Comparison of ENCODE assay signal across 7 cellular contexts in the genomic region with DNA sequence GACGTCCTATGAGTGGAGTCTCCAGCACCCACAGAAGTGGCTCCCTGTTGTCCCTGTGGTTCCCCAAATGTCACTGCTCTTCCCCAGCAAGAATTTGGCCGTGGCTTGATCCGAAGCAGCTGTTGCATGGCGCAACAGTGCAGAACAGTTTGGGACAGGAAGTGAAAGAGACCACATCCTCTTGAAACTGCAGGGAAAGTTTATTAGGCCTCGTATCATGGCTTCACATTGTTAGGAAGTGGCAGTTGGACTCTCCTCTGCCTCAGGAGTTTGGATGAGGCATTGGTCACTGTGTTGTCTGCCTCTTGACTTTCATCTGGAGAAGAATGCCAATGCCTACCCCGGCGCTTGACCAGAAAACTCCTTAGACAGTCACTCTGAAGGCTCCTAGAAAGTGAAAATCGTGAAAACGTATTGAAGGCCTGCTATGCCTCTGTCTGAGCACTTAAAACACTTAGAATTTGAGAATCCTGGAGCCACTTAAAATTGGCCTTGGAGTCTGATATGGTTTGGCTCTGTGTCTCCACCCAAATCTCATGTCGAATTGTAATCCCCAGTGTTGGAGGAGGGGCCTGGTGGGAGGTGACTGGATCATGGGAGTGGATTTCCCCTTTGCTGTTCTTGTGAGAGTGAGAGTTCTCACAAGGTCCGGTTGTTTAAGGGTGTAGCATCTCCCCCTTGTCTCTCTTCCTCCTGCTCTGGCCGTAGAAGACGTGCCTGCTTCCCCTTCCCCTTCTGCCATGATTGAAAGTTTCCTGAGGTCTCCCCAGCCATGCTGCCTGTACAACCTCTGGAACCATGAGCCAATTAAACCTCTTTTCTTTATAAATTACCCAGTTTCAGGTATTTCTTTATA.
DNase-seq lines count a peak whose midpoint lies in the region; ATAC-seq and TF ChIP-seq lines count a peak whose summit lies in the region.

No MANE protein-coding gene starts in this region.

- no peak overlapping the region for H3K9ac ChIP-seq in GM23248
- no peak overlapping the region for H3K9ac ChIP-seq in MM.1S (ENCODE audit: low read length)

- H3K4me2 ChIP-seq in GM23248 (ENCODE audit: unreplicated experiment) (no peak overlapping the region), MM.1S (ENCODE audit: low read depth, low read length) (no peak overlapping the region)

- no peaks in the 10 kb centered on the region for H3K79me2 ChIP-seq in GM23248 (ENCODE audit: insufficient read depth)
- no peaks in the 10 kb centered on the region for H3K79me2 ChIP-seq in MM.1S (ENCODE audit: low read length)

- H3F3A ChIP-seq in GM23248 (ENCODE audit: insufficient read depth) (no peaks in the 10 kb centered on the region), MM.1S (ENCODE audit: insufficient read depth, low read length) (no peaks in the 10 kb centered on the region)

- H3K4me3 ChIP-seq in GM23248 (no peak overlapping the region), MM.1S (ENCODE audit: low read length) (no peak overlapping the region)

- intact Hi-C loops in left colon (cut with DNase I, micrococcal nuclease) = no loop called here

- peak; percentile 91 for ATAC-seq in GM18907 (IDR thresholded peaks at IDR 0.05; ENCODE audit: unreplicated experiment)
- ATAC-seq in HG02938 (IDR thresholded peaks at IDR 0.05; ENCODE audit: unreplicated experiment) = peak; percentile 82
- peak; percentile 14 for ATAC-seq in left colon

- no peaks in the 10 kb centered on the region for H3K36me3 ChIP-seq in GM23248 (ENCODE audit: low read depth)
- no peaks in the 10 kb centered on the region for H3K36me3 ChIP-seq in MM.1S (replicated peaks; ENCODE audit: insufficient read depth, low read length)

- H3K9me2 ChIP-seq in GM23248 (ENCODE audit: insufficient read depth) = no peaks in the 10 kb centered on the region
- no peaks in the 10 kb centered on the region for H3K9me2 ChIP-seq in MM.1S (replicated peaks; ENCODE audit: insufficient read depth, low read length)

- in situ Hi-C loops in GM23248 (cut with MboI) = no loop called here

- H2AFZ ChIP-seq in GM23248 (no peak overlapping the region), MM.1S (ENCODE audit: low read length) (no peak overlapping the region)

- H3K9me3 ChIP-seq in GM23248 (ENCODE audit: low read depth) (no peaks in the 10 kb centered on the region), MM.1S (replicated peaks; ENCODE audit: insufficient read depth, low read length) (no peaks in the 10 kb centered on the region)

- DNase-seq in SKM-1 (lab: John Stamatoyannopoulos, UW; ENCODE audit: unreplicated experiment) (peak; percentile 97), left colon (peak; percentile 37 to 47), GM23248 (no peak), MM.1S (no peak), hepatic stellate cell (ENCODE audit: low spot score) (no peak)

- no peaks in the 10 kb centered on the region for H4K20me1 ChIP-seq in GM23248 (ENCODE audit: insufficient read depth)
- no peaks in the 10 kb centered on the region for H4K20me1 ChIP-seq in MM.1S (ENCODE audit: insufficient read depth, low read length)

- H3K27me3 ChIP-seq in GM23248 (replicated peaks; ENCODE audit: insufficient read depth) = no peaks in the 10 kb centered on the region
- no peaks in the 10 kb centered on the region; the same call in 1 of the 2 replicates for H3K27me3 ChIP-seq in MM.1S (replicated peaks; ENCODE audit: insufficient read depth, low read length)

- 90 to 92% methylated on average over 13 of the region's 13 CpGs for WGBS in GM23248 (ENCODE audit: low coverage in 1 of 2, low lambda C conversion rate in 2 of 2, missing lambda C conversion rate in 2 of 2), 2 experiments

- H3K27ac ChIP-seq in GM23248 = no peak overlapping the region
- H3K27ac ChIP-seq in MM.1S (ENCODE audit: low read length) = no peak overlapping the region

- H3K4me1 ChIP-seq in GM23248 (ENCODE audit: insufficient read depth) (no peaks in the 10 kb centered on the region), MM.1S (ENCODE audit: low read length) (no peaks in the 10 kb centered on the region)

- no peak for TF ChIP-seq CTCF in MM.1S (IDR thresholded peaks at IDR 0.05; ENCODE audit: low read length)

Comparison
In these comparisons a context has a peak if more than half of its experiments do, and no peak if none do; other contexts are left out.
1. ATAC-seq: peak in every context shown above with its lines; median percentile 91 in GM18907; 82 in HG02938; 14 in left colon.
2. DNase-seq: peak in SKM-1 (single experiment) and left colon (2 of 2); none in GM23248 (single experiment), MM.1S (single experiment) and hepatic stellate cell (single experiment).